Comparison of ENCODE assay signal across 1 cellular context in the genomic region with DNA sequence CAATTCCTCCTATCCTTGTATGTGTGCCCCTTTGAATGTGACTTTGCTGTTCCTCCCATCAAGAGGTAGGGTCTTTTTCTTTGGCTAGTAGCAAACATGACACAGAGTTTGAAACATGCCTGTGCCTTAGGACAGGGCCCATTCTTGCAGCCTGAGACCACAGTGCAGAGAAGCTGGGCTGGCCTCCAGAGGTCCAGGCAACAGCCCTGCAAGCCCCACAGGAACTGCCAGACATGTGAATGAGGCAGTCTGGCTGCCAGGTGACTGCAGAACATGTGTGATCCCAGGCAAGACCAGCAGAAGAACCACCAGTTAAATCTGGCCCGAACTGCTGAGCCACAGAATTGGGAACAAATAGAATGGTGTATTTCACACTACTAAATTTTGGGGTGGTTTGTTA.
TF ChIP-seq lines count a peak whose summit lies in the region.

No MANE protein-coding gene starts in this region.

TF ChIP-seq in SK-N-SH treated with all-trans-retinoic acid at 6 μM for 48 hours, 23 proteins besides CTCF, POLR2A, EP300 and RAD21 (continued from another document):
- TF ChIP-seq, protein P1, sequence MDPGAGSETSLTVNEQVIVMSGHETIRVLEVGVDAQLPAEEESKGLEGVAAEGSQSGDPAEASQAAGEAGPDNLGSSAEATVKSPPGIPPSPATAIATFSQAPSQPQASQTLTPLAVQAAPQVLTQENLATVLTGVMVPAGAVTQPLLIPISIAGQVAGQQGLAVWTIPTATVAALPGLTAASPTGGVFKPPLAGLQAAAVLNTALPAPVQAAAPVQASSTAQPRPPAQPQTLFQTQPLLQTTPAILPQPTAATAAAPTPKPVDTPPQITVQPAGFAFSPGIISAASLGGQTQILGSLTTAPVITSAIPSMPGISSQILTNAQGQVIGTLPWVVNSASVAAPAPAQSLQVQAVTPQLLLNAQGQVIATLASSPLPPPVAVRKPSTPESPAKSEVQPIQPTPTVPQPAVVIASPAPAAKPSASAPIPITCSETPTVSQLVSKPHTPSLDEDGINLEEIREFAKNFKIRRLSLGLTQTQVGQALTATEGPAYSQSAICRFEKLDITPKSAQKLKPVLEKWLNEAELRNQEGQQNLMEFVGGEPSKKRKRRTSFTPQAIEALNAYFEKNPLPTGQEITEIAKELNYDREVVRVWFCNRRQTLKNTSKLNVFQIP (CRISPR knock-in tag; IDR thresholded peaks at IDR 0.05; ENCODE audit: borderline replicate concordance, low read depth), result no peak
- TF ChIP-seq ZFP30 (CRISPR knock-in tag; IDR thresholded peaks at IDR 0.05), result no peak
